In the genomic region with DNA sequence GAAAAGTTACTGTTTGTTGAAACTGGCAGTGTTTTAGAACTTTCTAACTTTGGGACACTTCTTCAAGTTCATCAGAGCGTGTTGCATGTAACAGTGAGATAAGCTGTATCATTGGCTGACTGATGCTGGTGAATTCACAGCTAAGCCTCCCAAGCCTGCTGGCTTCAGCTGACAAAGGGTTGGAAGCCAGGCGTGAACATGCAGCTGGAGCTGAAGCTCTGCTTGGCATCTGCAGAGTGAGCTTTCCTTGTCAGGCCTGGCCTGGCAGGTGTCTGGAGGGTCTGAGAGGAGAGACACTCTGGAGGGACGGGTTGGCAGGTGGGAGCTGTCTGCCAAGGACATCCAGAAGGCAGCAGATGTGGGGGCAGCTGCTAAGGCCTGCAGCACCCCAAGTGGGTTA, we compare ENCODE assay signal across 8 cellular contexts. TPM values are rescaled to one million over a fixed set of nuclear protein-coding genes. Genes with fewer than 3 reads are reported as not detected.
DNase-seq lines count a peak whose midpoint lies in the region; ATAC-seq lines count a peak whose summit lies in the region.

No MANE protein-coding gene starts in this region.

- H3K56ac ChIP-seq in mesendoderm (ENCODE audit: low read length), result peak overlapping the region; percentile 36

- H4K8ac ChIP-seq in mesendoderm (ENCODE audit: low read depth, low read length), result no peak overlapping the region

- POLR2A ChIA-PET in CD8-positive, alpha-beta memory T cell (lab: Charles Lee), result interaction anchor here (0.6 to 1.0 kb wide), 3 partner anchors 84 to 401 kb away, joined by 3 to 5 read pairs (median 3); partner anchors contain the start of genes RNF141 and ZBED5

- ATAC-seq in activated naive CD8-positive, alpha-beta T cell treated with anti-CD3 and anti-CD28 coated beads, Interleukin-2, amount 50 U/mL, for 24 hours, result no peak
- ATAC-seq in HG02610 (IDR thresholded peaks at IDR 0.05; ENCODE audit: unreplicated experiment), result no peak
- no peak for ATAC-seq in GM19023 (IDR thresholded peaks at IDR 0.05; ENCODE audit: unreplicated experiment)

- H2BK120ac ChIP-seq in mesendoderm (ENCODE audit: low read depth, low read length), result no peak overlapping the region

- H3K9me3 ChIP-seq in CD8-positive, alpha-beta memory T cell (ENCODE audit: low read length), result no peaks in the 10 kb centered on the region

- no peaks in the 10 kb centered on the region for H3K27me3 ChIP-seq in CD8-positive, alpha-beta memory T cell (ENCODE audit: insufficient read depth, low read length, poor library complexity, severe bottlenecking)
- no peaks in the 10 kb centered on the region for H3K27me3 ChIP-seq in mesendoderm (ENCODE audit: insufficient read depth, low read length, poor library complexity)

- no peaks in the 10 kb centered on the region for H3K9me3 Mint-ChIP-seq in CD8-positive, alpha-beta memory T cell
- H3K9me3 Mint-ChIP-seq in activated naive CD8-positive, alpha-beta T cell treated with anti-CD3 and anti-CD28 coated beads, Interleukin-2, amount 50 U/mL, for 24 hours, result no peaks in the 10 kb centered on the region

- no peaks in the 10 kb centered on the region for H3K27me3 Mint-ChIP-seq in CD8-positive, alpha-beta memory T cell
- no peaks in the 10 kb centered on the region for H3K27me3 Mint-ChIP-seq in activated naive CD8-positive, alpha-beta T cell treated with anti-CD3 and anti-CD28 coated beads, Interleukin-2, amount 50 U/mL, for 24 hours

- DNase-seq in CD8-positive, alpha-beta memory T cell, result no peak
- DNase-seq in NAMALWA (ENCODE audit: low spot score) (peak; percentile 90), mesendoderm (peak; percentile 20), NOMO-1 treated with dmso at 0.1 percent for 144 hours (lab: John Stamatoyannopoulos, UW; ENCODE audit: unreplicated experiment) (no peak), GM19238 (ENCODE audit: insufficient read length, low spot score) (no peak)
- no peak for DNase-seq in activated naive CD8-positive, alpha-beta T cell treated with anti-CD3 and anti-CD28 coated beads, Interleukin-2, amount 50 U/mL, for 24 hours

- no peak overlapping the region for H3K18ac ChIP-seq in mesendoderm (ENCODE audit: low read length)

- peak overlapping the region; percentile 87 to 97 (median 93) for H3K4me3 Mint-ChIP-seq in CD8-positive, alpha-beta memory T cell
- peak overlapping the region; percentile 91 for H3K4me3 Mint-ChIP-seq in activated naive CD8-positive, alpha-beta T cell treated with anti-CD3 and anti-CD28 coated beads, Interleukin-2, amount 50 U/mL, for 24 hours

- H3K27ac ChIP-seq in CD8-positive, alpha-beta memory T cell (ENCODE audit: low read depth, low read length), result peak overlapping the region; percentile 70
- H3K27ac ChIP-seq in mesendoderm (ENCODE audit: low read depth, low read length), result no peak overlapping the region

- H3K27ac Mint-ChIP-seq in CD8-positive, alpha-beta memory T cell, result peak overlapping the region; percentile 94 to 99 (median 97)
- H3K27ac Mint-ChIP-seq in activated naive CD8-positive, alpha-beta T cell treated with anti-CD3 and anti-CD28 coated beads, Interleukin-2, amount 50 U/mL, for 24 hours, result peak overlapping the region; percentile 97

- H3K4ac ChIP-seq in mesendoderm (ENCODE audit: low read depth, low read length), result no peak overlapping the region

- H3K4me2 ChIP-seq in mesendoderm (ENCODE audit: low read length), result no peak overlapping the region

- peak overlapping the region; percentile 71 for H3K4me3 ChIP-seq in CD8-positive, alpha-beta memory T cell (ENCODE audit: low read length)
- no peak overlapping the region for H3K4me3 ChIP-seq in mesendoderm (ENCODE audit: low read length)

- H4K5ac ChIP-seq in mesendoderm (ENCODE audit: low read length), result no peak overlapping the region

- H3K4me1 ChIP-seq in CD8-positive, alpha-beta memory T cell (ENCODE audit: insufficient read depth, low read length), result peaks cover 60% of the 10 kb centered on the region
- H3K4me1 ChIP-seq in mesendoderm (ENCODE audit: control insufficient read depth, low read depth, low read length), result peaks cover 8% of the 10 kb centered on the region

- H3K79me1 ChIP-seq in mesendoderm (ENCODE audit: low read length), result no peaks in the 10 kb centered on the region

- no peak overlapping the region for H2AK5ac ChIP-seq in mesendoderm (ENCODE audit: low read length)

- H2BK5ac ChIP-seq in mesendoderm (ENCODE audit: low read length), result no peak overlapping the region

- no peaks in the 10 kb centered on the region for H3K79me2 ChIP-seq in mesendoderm (ENCODE audit: control insufficient read depth, insufficient read depth, low read length)

- CTCF ChIA-PET in CD8-positive, alpha-beta memory T cell (lab: Charles Lee), result interaction anchor here (1.0 to 2.6 kb wide), 6 partner anchors 9 to 85 kb away, joined by 3 to 19 read pairs (median 6); partner anchors contain the start of gene RNF141

- no CpG with 5 or more reads among the region's 3 CpGs for WGBS in mesendoderm (ENCODE audit: extremely low coverage, insufficient coverage, low lambda C conversion rate)

- no peak overlapping the region for H2BK15ac ChIP-seq in mesendoderm (replicated peaks; ENCODE audit: low read depth)

- H3K4me1 Mint-ChIP-seq in CD8-positive, alpha-beta memory T cell, result peaks cover 69 to 82% (median 81%) of the 10 kb centered on the region in 3 donors
- H3K4me1 Mint-ChIP-seq in activated naive CD8-positive, alpha-beta T cell treated with anti-CD3 and anti-CD28 coated beads, Interleukin-2, amount 50 U/mL, for 24 hours, result peaks cover 86% of the 10 kb centered on the region

- no peak overlapping the region for H3K9ac ChIP-seq in mesendoderm (ENCODE audit: low read length)

- H3K23ac ChIP-seq in mesendoderm (ENCODE audit: low read length), result no peak overlapping the region

- peaks cover 1% of the 10 kb centered on the region for H3K36me3 ChIP-seq in CD8-positive, alpha-beta memory T cell (ENCODE audit: insufficient read depth, low read length)
- H3K36me3 ChIP-seq in mesendoderm (ENCODE audit: control insufficient read depth, insufficient read depth, low read length), result no peaks in the 10 kb centered on the region

- H3K36me3 Mint-ChIP-seq in CD8-positive, alpha-beta memory T cell, result peaks cover 0 to 11% (median 1%) of the 10 kb centered on the region in 3 donors
- H3K36me3 Mint-ChIP-seq in activated naive CD8-positive, alpha-beta T cell treated with anti-CD3 and anti-CD28 coated beads, Interleukin-2, amount 50 U/mL, for 24 hours (ENCODE audit: low read depth), result peaks cover 14% of the 10 kb centered on the region

RNA-seq across cellular contexts. Expression of gene AMPD3, which starts 1.5 kb away (rescaled TPM):
- 10 to 100 TPM; 10.8 to 12.2 TPM for total RNA-seq in CD8-positive, alpha-beta memory T cell
- 12.0 TPM for polyA plus RNA-seq in CD8-positive, alpha-beta memory T cell
- polyA plus RNA-seq in mesendoderm (2013, experiment 1 of 2), result 2.4 TPM
- 2.3 TPM for polyA plus RNA-seq in mesendoderm (2013, experiment 2 of 2)

Comparison
In these comparisons a context has a peak if more than half of its experiments do, and no peak if none do; other contexts are left out.
1. DNase-seq: peak in NAMALWA (single experiment) and mesendoderm (single experiment); none in CD8-positive, alpha-beta memory T cell (0 of 5), activated naive CD8-positive, alpha-beta T cell treated with anti-CD3 and anti-CD28 coated beads, Interleukin-2, amount 50 U/mL, for 24 hours (single experiment), NOMO-1 treated with dmso at 0.1 percent for 144 hours (single experiment) and GM19238 (single experiment).